17 cellular contexts compared by ENCODE assay signal in the genomic region with DNA sequence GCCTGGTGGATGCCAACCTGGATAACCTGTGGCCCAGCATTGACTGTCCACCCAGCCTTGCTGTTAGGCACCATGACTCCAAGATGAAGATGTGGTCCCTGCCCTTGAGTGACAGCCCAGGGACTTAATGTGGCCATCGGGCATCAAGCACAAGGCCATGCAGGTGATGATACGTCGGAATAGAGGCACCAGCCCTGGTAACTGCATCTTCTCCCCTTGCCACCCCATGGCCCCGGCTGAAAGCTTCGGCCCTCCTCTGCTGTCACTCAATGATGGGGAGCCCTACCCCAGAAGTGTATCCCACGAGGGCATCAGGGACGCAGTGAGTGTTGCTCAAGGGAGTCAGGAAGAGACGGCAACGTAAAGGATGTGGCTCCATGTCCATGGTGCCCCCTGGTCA. TPM values are rescaled to one million over a fixed set of nuclear protein-coding genes. Genes with fewer than 3 reads are reported as not detected.
DNase-seq lines count a peak whose midpoint lies in the region; ATAC-seq, FAIRE-seq and TF ChIP-seq lines count a peak whose summit lies in the region.
"Had no signal": no experiment of that assay in that cellular context is flagged by ENCODE, and none has a peak within 500 bp of the region (broad histone marks: within the 10 kb centered on the region; RNA-seq: fewer than 3 reads in every experiment).

No MANE protein-coding gene starts in this region.

- no peak for TF ChIP-seq EP300 in A549 (IDR thresholded peaks at IDR 0.05)

- peaks cover 58% of the 10 kb centered on the region for H3K4me1 ChIP-seq in A549
- H3K4me1 ChIP-seq in Caco-2, result peaks cover 26% of the 10 kb centered on the region
- peaks cover 14% of the 10 kb centered on the region for H3K4me1 ChIP-seq in hepatocyte (ENCODE audit: insufficient read depth)

- H3K36me3 ChIP-seq in Caco-2 (ENCODE audit: control insufficient read depth, insufficient read depth, low read length) (peaks cover 4% of the 10 kb centered on the region), hepatocyte (replicated peaks; ENCODE audit: insufficient read depth, low read depth) (no peaks in the 10 kb centered on the region)

- no peak for TF ChIP-seq POLR2A in A549 (IDR thresholded peaks at IDR 0.05; ENCODE audit: low read length)

- DNase-seq in A549 (ENCODE audit: low read depth in 1 of 2, low spot score in 1 of 2), result no peak
- no peak for DNase-seq in Caco-2
- DNase-seq in activated CD4-positive, alpha-beta memory T cell treated with anti-CD3 and anti-CD28 coated beads, Interleukin-2, amount 10 ng/mL, durations not matched to agents 7 days and 5 days, result no peak
- no peak for DNase-seq in memory B cell (ENCODE audit: low spot score in 2 of 2)
- DNase-seq in hepatocyte (ENCODE audit: low spot score), result no peak
- DNase-seq in SHP77 treated with DMSO at 0.1 percent for 48 hours (lab: John Stamatoyannopoulos, UW), result no peak
- DNase-seq in AG20443 (ENCODE audit: low spot score), result no peak
- DNase-seq in NCI-H69 (lab: John Stamatoyannopoulos, UW), result no peak
- DNase-seq: foreskin keratinocyte; GM23248; NCI-H2107; NK-92 treated with Interleukin-12 subunit alpha and Interleukin-12 subunit beta, amount 100 ng/mL, for 24 hours; stimulated activated CD4-positive, alpha-beta T cell treated with anti-CD3 and anti-CD28 coated beads, Interleukin-4, amount 100 ng/mL, for 24 hours had no signal

- POLR2A ChIA-PET in A549 (lab: Yijun Ruan, JAX) (interaction anchor here (0.8 to 7.0 kb wide), 3 partner anchors 13 to 17 kb away, joined by 3 to 70 read pairs (median 4); no protein-coding TSS in a partner anchor), Caco-2 (lab: Charles Lee) (interaction anchor here (0.5 kb wide), 1 partner anchor 100 kb away, joined by 3 read pairs; no protein-coding TSS in a partner anchor)
- POLR2A ChIA-PET in activated CD4-positive, alpha-beta memory T cell treated with anti-CD3 and anti-CD28 coated beads, Interleukin-2, amount 10 ng/mL, durations not matched to agents 7 days and 5 days (lab: Charles Lee), result interaction anchor here (0.8 to 5.9 kb wide), 4 partner anchors 9 to 20 kb away, joined by 3 to 42 read pairs (median 6); a partner anchor contains a TSS

- BruUV-seq in Caco-2 (replicated peaks; lab: Mats Ljungman, UMichigan), result no TSS peak

- no peaks in the 10 kb centered on the region for H3K9me2 ChIP-seq in hepatocyte (replicated peaks; ENCODE audit: insufficient read depth)

- H3K4me3 ChIP-seq in A549 (no peak overlapping the region), Caco-2 (ENCODE audit: low read depth, low read length) (no peak overlapping the region), hepatocyte (no peak overlapping the region)

- no peaks in the 10 kb centered on the region for H4K20me1 ChIP-seq in hepatocyte (ENCODE audit: insufficient read depth, poor library complexity, severe bottlenecking)

- CTCF ChIA-PET in A549 (lab: Yijun Ruan, JAX), result interaction anchor here (1.9 to 62.2 kb wide), 8 partner anchors 15 to 168 kb away, joined by 6 to 3429 read pairs (median 25); a partner anchor contains a TSS
- CTCF ChIA-PET in Caco-2 (lab: Charles Lee), result interaction anchor here (2.3 to 3.7 kb wide), 2 partner anchors 16 to 70 kb away, joined by 20 to 30 read pairs; no protein-coding TSS in a partner anchor
- CTCF ChIA-PET in activated CD4-positive, alpha-beta memory T cell treated with anti-CD3 and anti-CD28 coated beads, Interleukin-2, amount 10 ng/mL, durations not matched to agents 7 days and 5 days (lab: Charles Lee), result interaction anchor here (2.2 to 6.0 kb wide), 3 partner anchors 10 to 141 kb away, joined by 6 to 130 read pairs (median 15); a partner anchor contains a TSS

- peak overlapping the region; percentile 87 for H3K4me2 ChIP-seq in A549
- H3K4me2 ChIP-seq in hepatocyte, result no peak overlapping the region

- H3K36me3 Mint-ChIP-seq in Caco-2 (ENCODE audit: insufficient read depth, unreplicated experiment) (peaks cover 72% of the 10 kb centered on the region), memory B cell (peaks cover 6% of the 10 kb centered on the region)
- H3K36me3 Mint-ChIP-seq in activated CD4-positive, alpha-beta memory T cell treated with anti-CD3 and anti-CD28 coated beads, Interleukin-2, amount 10 ng/mL, durations not matched to agents 7 days and 5 days (ENCODE audit: low read depth), result peaks cover 34% of the 10 kb centered on the region

- H3K4me1 Mint-ChIP-seq in Caco-2 (ENCODE audit: low read depth, unreplicated experiment), result peaks cover 18% of the 10 kb centered on the region
- peaks cover 55% of the 10 kb centered on the region for H3K4me1 Mint-ChIP-seq in activated CD4-positive, alpha-beta memory T cell treated with anti-CD3 and anti-CD28 coated beads, Interleukin-2, amount 10 ng/mL, durations not matched to agents 7 days and 5 days
- H3K4me1 Mint-ChIP-seq in memory B cell, result peaks cover 22% of the 10 kb centered on the region

- H3K79me2 ChIP-seq in hepatocyte, result peaks cover 19% of the 10 kb centered on the region

- H3K27ac Mint-ChIP-seq in Caco-2 (ENCODE audit: unreplicated experiment) (no peak overlapping the region), memory B cell (peak overlapping the region; percentile 41)
- peak overlapping the region; percentile 61 for H3K27ac Mint-ChIP-seq in activated CD4-positive, alpha-beta memory T cell treated with anti-CD3 and anti-CD28 coated beads, Interleukin-2, amount 10 ng/mL, durations not matched to agents 7 days and 5 days

- H3K27me3 ChIP-seq in Caco-2 (replicated peaks; ENCODE audit: control insufficient read depth, insufficient read depth, low read length), result no peaks in the 10 kb centered on the region
- H3K27me3 ChIP-seq in hepatocyte, result no peaks in the 10 kb centered on the region
- H3K27me3 ChIP-seq: foreskin keratinocyte, SJSA1 had no signal

- H3K27ac ChIP-seq in A549, result peak overlapping the region in 1 of 2 experiments; percentile 97; a peak in 3 of 6 replicates
- H3K27ac ChIP-seq in hepatocyte, result no peak overlapping the region
- H3K27ac ChIP-seq: foreskin keratinocyte, GM23248, SJSA1 had no signal

- H3K9me3 ChIP-seq in A549 (no peaks in the 10 kb centered on the region), Caco-2 (no peaks in the 10 kb centered on the region), hepatocyte (ENCODE audit: low read depth) (no peaks in the 10 kb centered on the region)
- H3K9me3 ChIP-seq: SJSA1 had no signal

- H2AFZ ChIP-seq in hepatocyte, result no peak overlapping the region
- H2AFZ ChIP-seq: GM23248 had no signal

- no peak for TF ChIP-seq RAD21 in A549 (conservative IDR thresholded peaks at IDR 0.05 in 1 of 2, IDR thresholded peaks at IDR 0.05 in 1 of 2)

- 92% methylated on average over 9 of the region's 9 CpGs for WGBS in A549 (ENCODE audit: missing lambda C conversion rate)
- 95% methylated on average over 9 of the region's 9 CpGs for WGBS in hepatocyte (ENCODE audit: low lambda C conversion rate, missing lambda C conversion rate)

- no peak for FAIRE-seq in A549 (lab: Jason Lieb, UNC)
- FAIRE-seq: bronchial epithelial cell, G401.6 had no signal

- H3K9me3 Mint-ChIP-seq in Caco-2 (ENCODE audit: unreplicated experiment) (no peaks in the 10 kb centered on the region), memory B cell (no peaks in the 10 kb centered on the region)
- H3K9me3 Mint-ChIP-seq in activated CD4-positive, alpha-beta memory T cell treated with anti-CD3 and anti-CD28 coated beads, Interleukin-2, amount 10 ng/mL, durations not matched to agents 7 days and 5 days, result no peaks in the 10 kb centered on the region
- H3K9me3 Mint-ChIP-seq: CD14-positive monocyte had no signal

- intact Hi-C loops in Caco-2 (cut with micrococcal nuclease; ENCODE audit: unreplicated experiment), result no loop called here

- peak overlapping the region; percentile 93 for H3K4me3 Mint-ChIP-seq in Caco-2 (ENCODE audit: unreplicated experiment)
- peak overlapping the region; percentile 63 for H3K4me3 Mint-ChIP-seq in activated CD4-positive, alpha-beta memory T cell treated with anti-CD3 and anti-CD28 coated beads, Interleukin-2, amount 10 ng/mL, durations not matched to agents 7 days and 5 days
- peak overlapping the region; percentile 59 for H3K4me3 Mint-ChIP-seq in memory B cell
- H3K4me3 Mint-ChIP-seq: CD14-positive monocyte had no signal

- H3K27me3 Mint-ChIP-seq in Caco-2 (ENCODE audit: insufficient read depth, unreplicated experiment), result no peaks in the 10 kb centered on the region
- no peaks in the 10 kb centered on the region for H3K27me3 Mint-ChIP-seq in activated CD4-positive, alpha-beta memory T cell treated with anti-CD3 and anti-CD28 coated beads, Interleukin-2, amount 10 ng/mL, durations not matched to agents 7 days and 5 days
- H3K27me3 Mint-ChIP-seq in memory B cell, result no peaks in the 10 kb centered on the region

- TF ChIP-seq CTCF in A549 (IDR thresholded peaks at IDR 0.05), result no peak
- no peak for TF ChIP-seq CTCF in Caco-2 (IDR thresholded peaks at IDR 0.05; ENCODE audit: insufficient read depth in 1 of 2, low read depth in 1 of 2, low read length in 1 of 2, severe bottlenecking in 1 of 2, unreplicated experiment in 1 of 2)
- TF ChIP-seq CTCF in hepatocyte (IDR thresholded peaks at IDR 0.05; ENCODE audit: poor library complexity), result no peak

- ATAC-seq in A549, result no peak
- no peak for ATAC-seq in memory B cell (ENCODE audit: low read depth)
- ATAC-seq: foreskin keratinocyte had no signal

RNA-seq across cellular contexts. Expression of a gene that starts 2.0 kb away (rescaled TPM):
- polyA plus RNA-seq in A549 (2011; rRNA removed) (54.5 and 73.7 TPM in 2 replicates), A549 (2017; fragmentation: RNase III; extraction: RNeasy Plus Mini Kit Qiagen cat#74134 plus additional on column Dnase treatment) (83.8 to 92.2 TPM (median 91.4 TPM) in 3 replicates), hepatocyte (73.3 and 82.2 TPM in 2 replicates)
- 174 and 199 TPM in 2 replicates for polyA plus RNA-seq in A549 (2012; cell fraction: cytosol; rRNA removed)
- 280 and 344 TPM in 2 replicates for polyA plus RNA-seq in A549 (2012; cell fraction: nucleus; rRNA removed)
- polyA minus RNA-seq in A549 (2011; rRNA and poly(A)+ RNA removed), result 31.1 and 36.1 TPM in 2 replicates
- total RNA-seq in Caco-2 (2022) (59.3 and 68.4 TPM in 2 replicates), hepatocyte (46.3 and 66.8 TPM in 2 replicates)
- 10 to 100 TPM; 68.2 to 69.4 TPM for total RNA-seq in activated CD4-positive, alpha-beta memory T cell treated with anti-CD3 and anti-CD28 coated beads, Interleukin-2, amount 10 ng/mL, durations not matched to agents 7 days and 5 days

RNA-seq across cellular contexts. Expression of a gene that starts 19.8 kb away (rescaled TPM):
- polyA plus RNA-seq in A549 (2011; rRNA removed), result 8.5 and 9.5 TPM in 2 replicates
- 11.0 and 13.2 TPM in 2 replicates for polyA plus RNA-seq in A549 (2012; cell fraction: cytosol; rRNA removed)
- polyA plus RNA-seq in A549 (2012; cell fraction: nucleus; rRNA removed), result 16.6 and 18.3 TPM in 2 replicates
- polyA plus RNA-seq in A549 (2017; fragmentation: RNase III; extraction: RNeasy Plus Mini Kit Qiagen cat#74134 plus additional on column Dnase treatment), result 11.3 to 13.1 TPM (median 12.6 TPM) in 3 replicates
- polyA minus RNA-seq in A549 (2011; rRNA and poly(A)+ RNA removed), result 14.3 and 15.2 TPM in 2 replicates
- 23.6 and 26.0 TPM in 2 replicates for total RNA-seq in Caco-2 (2022)
- 10 to 100 TPM; 17.1 to 17.9 TPM for total RNA-seq in activated CD4-positive, alpha-beta memory T cell treated with anti-CD3 and anti-CD28 coated beads, Interleukin-2, amount 10 ng/mL, durations not matched to agents 7 days and 5 days
- 2.6 and 3.5 TPM in 2 replicates for total RNA-seq in hepatocyte
- 4.0 and 4.5 TPM in 2 replicates for polyA plus RNA-seq in hepatocyte

RNA-seq across cellular contexts. Expression of a gene that starts 24.7 kb away (rescaled TPM):
- polyA plus RNA-seq in A549 (2011; rRNA removed) (141 and 196 TPM in 2 replicates), A549 (2017; fragmentation: RNase III; extraction: RNeasy Plus Mini Kit Qiagen cat#74134 plus additional on column Dnase treatment) (623 to 739 TPM (median 629 TPM) in 3 replicates), hepatocyte (172 and 181 TPM in 2 replicates)
- 483 and 502 TPM in 2 replicates for polyA plus RNA-seq in A549 (2012; cell fraction: cytosol; rRNA removed)
- polyA plus RNA-seq in A549 (2012; cell fraction: nucleus; rRNA removed), result 360 and 387 TPM in 2 replicates
- 49.1 and 91.6 TPM in 2 replicates for polyA minus RNA-seq in A549 (2011; rRNA and poly(A)+ RNA removed)
- total RNA-seq in Caco-2 (2022) (210 and 244 TPM in 2 replicates), hepatocyte (103 and 107 TPM in 2 replicates)
- 100 to 1,000 TPM; 305 to 329 TPM for total RNA-seq in activated CD4-positive, alpha-beta memory T cell treated with anti-CD3 and anti-CD28 coated beads, Interleukin-2, amount 10 ng/mL, durations not matched to agents 7 days and 5 days

RNA-seq across cellular contexts. Expression of a gene that starts 41.8 kb away (rescaled TPM):
- polyA plus RNA-seq in A549 (2011; rRNA removed) (19.0 and 20.1 TPM in 2 replicates), A549 (2017; fragmentation: RNase III; extraction: RNeasy Plus Mini Kit Qiagen cat#74134 plus additional on column Dnase treatment) (19.5 to 27.6 TPM (median 27.2 TPM) in 3 replicates), hepatocyte (12.8 and 15.8 TPM in 2 replicates)
- polyA plus RNA-seq in A549 (2012; cell fraction: cytosol; rRNA removed), result 33.8 and 57.1 TPM in 2 replicates
- polyA plus RNA-seq in A549 (2012; cell fraction: nucleus; rRNA removed), result 110 and 141 TPM in 2 replicates
- 22.9 and 29.3 TPM in 2 replicates for polyA minus RNA-seq in A549 (2011; rRNA and poly(A)+ RNA removed)
- total RNA-seq in Caco-2 (2022) (27.7 and 33.8 TPM in 2 replicates), hepatocyte (11.9 and 12.7 TPM in 2 replicates)
- total RNA-seq in activated CD4-positive, alpha-beta memory T cell treated with anti-CD3 and anti-CD28 coated beads, Interleukin-2, amount 10 ng/mL, durations not matched to agents 7 days and 5 days, result 10 to 100 TPM; 10.4 TPM

RNA-seq across cellular contexts. Expression of a gene that starts 53.2 kb away (rescaled TPM):
- 400 and 545 TPM in 2 replicates for polyA plus RNA-seq in A549 (2011; rRNA removed)
- polyA plus RNA-seq in A549 (2012; cell fraction: cytosol; rRNA removed), result 90.1 and 91.1 TPM in 2 replicates
- polyA plus RNA-seq in A549 (2012; cell fraction: nucleus; rRNA removed), result 21.1 and 34.7 TPM in 2 replicates
- 452 to 573 TPM (median 525 TPM) in 3 replicates for polyA plus RNA-seq in A549 (2017; fragmentation: RNase III; extraction: RNeasy Plus Mini Kit Qiagen cat#74134 plus additional on column Dnase treatment)
- 119 and 127 TPM in 2 replicates for polyA minus RNA-seq in A549 (2011; rRNA and poly(A)+ RNA removed)
- 675 and 693 TPM in 2 replicates for total RNA-seq in Caco-2 (2022)
- total RNA-seq in activated CD4-positive, alpha-beta memory T cell treated with anti-CD3 and anti-CD28 coated beads, Interleukin-2, amount 10 ng/mL, durations not matched to agents 7 days and 5 days, result 100 to 1,000 TPM; 548 to 559 TPM
- 112 and 115 TPM in 2 replicates for total RNA-seq in hepatocyte
- 424 and 434 TPM in 2 replicates for polyA plus RNA-seq in hepatocyte
